In genomic region chr5:126461838-126462237, GRCh38 we compare ENCODE assay signal across 12 cellular contexts. TPM values are rescaled to one million over a fixed set of nuclear protein-coding genes. Genes with fewer than 3 reads are reported as not detected.
A peak's percentile ranks its signal among the peaks of the same experiment; 100 is the strongest.
DNase-seq lines count a peak whose midpoint lies in the region; ATAC-seq lines count a peak whose summit lies in the region.
"Had no signal": no experiment of that assay in that cellular context is flagged by ENCODE, and none has a peak within 500 bp of the region (broad histone marks: within the 10 kb centered on the region; RNA-seq: fewer than 3 reads in every experiment).

No MANE protein-coding gene starts in this region.

- H3K4me2 ChIP-seq in Karpas-422 (ENCODE audit: low read depth, low read length, poor library complexity, severe bottlenecking): peak overlapping the region; percentile 66

- H4K20me1 ChIP-seq in Karpas-422 (ENCODE audit: insufficient read depth, low read depth, low read length): no peaks in the 10 kb centered on the region

- no peak overlapping the region for H3K4me3 Mint-ChIP-seq in activated T-cell treated with anti-CD3 and anti-CD28 coated beads, Interleukin-2, amount 50 U/mL, for 24 hours
- H3K4me3 Mint-ChIP-seq: CD8-positive, alpha-beta T cell; stimulated activated naive CD8-positive, alpha-beta T cell treated with anti-CD3 and anti-CD28 coated beads, Interleukin-15, Interleukin-2, amounts not matched to agents 100 ng/mL and 50 ng/mL, for 24 hours had no signal

- peak overlapping the region; percentile 44; the same call in 1 of the 2 replicates for H3K9ac ChIP-seq in Karpas-422 (ENCODE audit: low read length)

- H3K9me3 ChIP-seq in Karpas-422 (ENCODE audit: low read length) (no peaks in the 10 kb centered on the region), aorta (ENCODE audit: control insufficient read depth, low read length) (no peaks in the 10 kb centered on the region)

- peaks cover 4% of the 10 kb centered on the region; the same call in 1 of the 2 replicates for H3K79me2 ChIP-seq in Karpas-422 (ENCODE audit: low read length)

- WGBS in aorta, 2 donors: 43 to 44% methylated on average over 1 of the region's 1 CpG

- H3K4me3 ChIP-seq in Karpas-422 (ENCODE audit: low read length) (peak overlapping the region; percentile 47), skin epidermis (no peak overlapping the region), aorta (ENCODE audit: low read length in 2 of 2) (no peak overlapping the region)
- H3K4me3 ChIP-seq: SK-N-MC had no signal

- no peaks in the 10 kb centered on the region for H3K36me3 ChIP-seq in Karpas-422 (ENCODE audit: insufficient read depth, low read length)
- peaks cover 2 to 3% of the 10 kb centered on the region in 2 donors for H3K36me3 ChIP-seq in aorta (ENCODE audit: control insufficient read depth in 1 of 2, insufficient read depth in 2 of 2, low read length in 1 of 2)

- H3K36me3 Mint-ChIP-seq in activated T-cell treated with anti-CD3 and anti-CD28 coated beads, Interleukin-2, amount 50 U/mL, for 24 hours (ENCODE audit: low read depth): peaks cover 20% of the 10 kb centered on the region

- H3K9me2 ChIP-seq in Karpas-422 (replicated peaks; ENCODE audit: insufficient read depth, low read length): no peaks in the 10 kb centered on the region

- no peak overlapping the region; the same call in 1 of the 2 replicates for H2AFZ ChIP-seq in Karpas-422 (ENCODE audit: low read length)

- intact Hi-C loops in aorta (cut with DNase I): no loop called here

- H3K9me3 Mint-ChIP-seq in activated T-cell treated with anti-CD3 and anti-CD28 coated beads, Interleukin-2, amount 50 U/mL, for 24 hours: no peaks in the 10 kb centered on the region
- H3K9me3 Mint-ChIP-seq: CD8-positive, alpha-beta T cell; stimulated activated naive CD8-positive, alpha-beta T cell treated with anti-CD3 and anti-CD28 coated beads, Interleukin-15, Interleukin-2, amounts not matched to agents 100 ng/mL and 50 ng/mL, for 24 hours had no signal

- H3K27me3 Mint-ChIP-seq in activated T-cell treated with anti-CD3 and anti-CD28 coated beads, Interleukin-2, amount 50 U/mL, for 24 hours: no peaks in the 10 kb centered on the region
- H3K27me3 Mint-ChIP-seq: stimulated activated naive CD8-positive, alpha-beta T cell treated with anti-CD3 and anti-CD28 coated beads, Interleukin-15, Interleukin-2, amounts not matched to agents 100 ng/mL and 50 ng/mL, for 24 hours had no signal

- no peak overlapping the region for H3K27ac Mint-ChIP-seq in activated T-cell treated with anti-CD3 and anti-CD28 coated beads, Interleukin-2, amount 50 U/mL, for 24 hours
- H3K27ac Mint-ChIP-seq: stimulated activated naive CD8-positive, alpha-beta T cell treated with anti-CD3 and anti-CD28 coated beads, Interleukin-15, Interleukin-2, amounts not matched to agents 100 ng/mL and 50 ng/mL, for 24 hours had no signal

- peaks cover 30% of the 10 kb centered on the region for H3K4me1 Mint-ChIP-seq in activated T-cell treated with anti-CD3 and anti-CD28 coated beads, Interleukin-2, amount 50 U/mL, for 24 hours (ENCODE audit: low read depth)

- peak; percentile 8 for ATAC-seq in GM18861 (IDR thresholded peaks at IDR 0.05; ENCODE audit: unreplicated experiment)
- peak; percentile 3 for ATAC-seq in HG02623 (IDR thresholded peaks at IDR 0.05; ENCODE audit: unreplicated experiment)
- ATAC-seq in aorta (ENCODE audit: low FRiP score): no peak
- ATAC-seq: CD8-positive, alpha-beta T cell had no signal

- no peaks in the 10 kb centered on the region for H3K27me3 ChIP-seq in Karpas-422 (ENCODE audit: low read length)
- H3K27me3 ChIP-seq in aorta (ENCODE audit: control insufficient read depth in 1 of 2, insufficient read depth in 2 of 2, low read length in 1 of 2): no peaks in the 10 kb centered on the region

- no peak for DNase-seq in Karpas-422
- no peak for DNase-seq in NCI-H128 (lab: John Stamatoyannopoulos, UW; ENCODE audit: unreplicated experiment)
- no peak for DNase-seq in activated T-cell treated with anti-CD3 and anti-CD28 coated beads, Interleukin-2, amount 50 U/mL, for 24 hours
- no peak for DNase-seq in pons (ENCODE audit: low spot score)
- DNase-seq in aorta: no peak
- DNase-seq: activated CD4-positive, alpha-beta T cell treated with anti-CD3 and anti-CD28 coated beads, Interleukin-2, amount 50 U/mL, for 48 hours; CD8-positive, alpha-beta T cell had no signal

- H3K4me1 ChIP-seq in Karpas-422 (ENCODE audit: low read length) (peaks cover 15% of the 10 kb centered on the region), aorta (ENCODE audit: control insufficient read depth in 1 of 2, insufficient read depth in 2 of 2, low read length in 2 of 2) (no peaks in the 10 kb centered on the region)

- H3K27ac ChIP-seq in Karpas-422 (ENCODE audit: low read length) (peak overlapping the region; percentile 68), skin epidermis (peak overlapping the region in 12 of 21 experiments; percentile 0 to 65 (median 32)), aorta (ENCODE audit: low read depth in 1 of 2, low read length in 2 of 2) (peak overlapping the region in 1 of 2 donors; percentile 23)
- H3K27ac ChIP-seq: SK-N-MC had no signal

RNA-seq across cellular contexts. Expression of gene GRAMD2B, which starts 38.6 kb away (rescaled TPM):
- total RNA-seq in Karpas-422 (2014; rRNA removed; shearing (Covaris generic); ENCODE audit: low replicate concordance): 4.5 and 8.1 TPM in 2 replicates
- total RNA-seq in aorta: 10 to 100 TPM; 30.6 to 44.7 TPM
- polyA plus RNA-seq in aorta: 10 to 100 TPM; 22.5 to 34.6 TPM
